1 cellular context compared by ENCODE assay signal in genomic region chr1:57252597-57253306, GRCh38.
TF ChIP-seq lines count a peak whose summit lies in the region.

No MANE protein-coding gene starts in this region.

TF ChIP-seq in SK-N-SH, 30 proteins besides CTCF, POLR2A, EP300 and RAD21 (continued from another document):
- no peak for TF ChIP-seq USF2 (IDR thresholded peaks at IDR 0.05; ENCODE audit: borderline replicate concordance, low read depth, low read length)
- TF ChIP-seq REST (IDR thresholded peaks at IDR 0.05; ENCODE audit: low read depth, low read length) = no peak
- no peak for TF ChIP-seq CHD2 (IDR thresholded peaks at IDR 0.05; ENCODE audit: low read length, partially characterized antibody)
- no peak for TF ChIP-seq TEAD4 (IDR thresholded peaks at IDR 0.05; ENCODE audit: borderline replicate concordance, insufficient read depth)
